17 cellular contexts compared by ENCODE assay signal in genomic region chr20:46975976-46976375, GRCh38.
DNase-seq lines count a peak whose midpoint lies in the region; ATAC-seq and TF ChIP-seq lines count a peak whose summit lies in the region.
"Had no signal": no experiment of that assay in that cellular context is flagged by ENCODE, and none has a peak within 500 bp of the region (broad histone marks: within the 10 kb centered on the region; RNA-seq: fewer than 3 reads in every experiment).

No MANE protein-coding gene starts in this region.

- 90 to 92% methylated on average over 5 of the region's 6 CpGs for WGBS in esophagus squamous epithelium, 2 donors
- 94% methylated on average over 6 of the region's 6 CpGs for WGBS in prostate gland

- H3K27me3 ChIP-seq in RWPE2 (ENCODE audit: insufficient read depth, poor library complexity, severe bottlenecking) (no peaks in the 10 kb centered on the region), esophagus squamous epithelium (peaks cover 0 to 4% (median 0%) of the 10 kb centered on the region in 4 donors), prostate gland (replicated peaks; ENCODE audit: insufficient read depth) (no peaks in the 10 kb centered on the region)

- H3K27ac ChIP-seq in RWPE2 (ENCODE audit: poor library complexity, severe bottlenecking): no peak overlapping the region
- peak overlapping the region in 3 of 4 donors; percentile 63 to 76 (median 73) for H3K27ac ChIP-seq in esophagus squamous epithelium
- no peak overlapping the region for H3K27ac ChIP-seq in prostate gland

- no peak for TF ChIP-seq POLR2A in esophagus squamous epithelium (IDR thresholded peaks at IDR 0.05)
- TF ChIP-seq POLR2A in prostate gland (IDR thresholded peaks at IDR 0.05): no peak

- no peak for ATAC-seq in RWPE2 (ENCODE audit: low read depth)
- ATAC-seq: GM23338, HCT116 had no signal

- H3K36me3 ChIP-seq in RWPE2 (ENCODE audit: low read depth) (no peaks in the 10 kb centered on the region), esophagus squamous epithelium (no peaks in the 10 kb centered on the region), prostate gland (no peaks in the 10 kb centered on the region)

- H3K4me1 ChIP-seq in RWPE2 (ENCODE audit: insufficient read depth, poor library complexity, severe bottlenecking): peaks cover 9% of the 10 kb centered on the region
- peaks cover 15 to 80% (median 18%) of the 10 kb centered on the region in 3 donors for H3K4me1 ChIP-seq in esophagus squamous epithelium
- no peaks in the 10 kb centered on the region for H3K4me1 ChIP-seq in prostate gland (replicated peaks)

- H3K4me3 ChIP-seq in RWPE2 (ENCODE audit: severe bottlenecking) (no peak overlapping the region), esophagus squamous epithelium (no peak overlapping the region), prostate gland (no peak overlapping the region)
- H3K4me3 ChIP-seq: GM23338 had no signal

- TF ChIP-seq CTCF in RWPE2 (IDR thresholded peaks at IDR 0.05; ENCODE audit: poor library complexity, severe bottlenecking): no peak
- no peak for TF ChIP-seq CTCF in esophagus squamous epithelium (IDR thresholded peaks at IDR 0.05)
- TF ChIP-seq CTCF in prostate gland (IDR thresholded peaks at IDR 0.05): no peak

- intact Hi-C loops in esophagus squamous epithelium (cut with DNase I): no loop called here
- intact Hi-C loops in prostate gland (cut with DNase I): no loop called here

- peak; percentile 46 for DNase-seq in activated effector memory CD4-positive, alpha-beta T cell treated with anti-CD3 and anti-CD28 coated beads, Interleukin-2, amount 50 U/mL, for 16 hours
- no peak for DNase-seq in activated effector memory CD4-positive, alpha-beta T cell treated with Interleukin-2 at 50 U/mL for 16 hours
- DNase-seq in RWPE2 (ENCODE audit: low spot score): peak; percentile 63
- no peak for DNase-seq in esophagus squamous epithelium (lab: John Stamatoyannopoulos, UW)
- no peak for DNase-seq in NOMO-1 (lab: John Stamatoyannopoulos, UW; ENCODE audit: unreplicated experiment in 2 of 2)
- DNase-seq in prostate gland (ENCODE audit: low spot score): no peak
- DNase-seq: C1 segment of cervical spinal cord; Calu3; CD4-positive, alpha-beta memory T cell; COR-L47; DMS53; DMS79 treated with DMSO at 0.1 percent for 48 hours; GF-D8; H9; HFFc6 had no signal

- H3K9me3 ChIP-seq in RWPE2 (ENCODE audit: severe bottlenecking) (no peaks in the 10 kb centered on the region), esophagus squamous epithelium (no peaks in the 10 kb centered on the region), prostate gland (no peaks in the 10 kb centered on the region)

Comparison
In these comparisons a context has a peak if more than half of its experiments do, and no peak if none do; other contexts are left out.
1. DNase-seq: peak in activated effector memory CD4-positive, alpha-beta T cell treated with anti-CD3 and anti-CD28 coated beads, Interleukin-2, amount 50 U/mL, for 16 hours (single experiment) and RWPE2 (single experiment); none in activated effector memory CD4-positive, alpha-beta T cell treated with Interleukin-2 at 50 U/mL for 16 hours (single experiment), esophagus squamous epithelium (single experiment), NOMO-1 (0 of 2) and prostate gland (single experiment).
2. H3K27ac ChIP-seq: peak in esophagus squamous epithelium (3 of 4); none in RWPE2 (single experiment) and prostate gland (0 of 2).